In the genomic region with DNA sequence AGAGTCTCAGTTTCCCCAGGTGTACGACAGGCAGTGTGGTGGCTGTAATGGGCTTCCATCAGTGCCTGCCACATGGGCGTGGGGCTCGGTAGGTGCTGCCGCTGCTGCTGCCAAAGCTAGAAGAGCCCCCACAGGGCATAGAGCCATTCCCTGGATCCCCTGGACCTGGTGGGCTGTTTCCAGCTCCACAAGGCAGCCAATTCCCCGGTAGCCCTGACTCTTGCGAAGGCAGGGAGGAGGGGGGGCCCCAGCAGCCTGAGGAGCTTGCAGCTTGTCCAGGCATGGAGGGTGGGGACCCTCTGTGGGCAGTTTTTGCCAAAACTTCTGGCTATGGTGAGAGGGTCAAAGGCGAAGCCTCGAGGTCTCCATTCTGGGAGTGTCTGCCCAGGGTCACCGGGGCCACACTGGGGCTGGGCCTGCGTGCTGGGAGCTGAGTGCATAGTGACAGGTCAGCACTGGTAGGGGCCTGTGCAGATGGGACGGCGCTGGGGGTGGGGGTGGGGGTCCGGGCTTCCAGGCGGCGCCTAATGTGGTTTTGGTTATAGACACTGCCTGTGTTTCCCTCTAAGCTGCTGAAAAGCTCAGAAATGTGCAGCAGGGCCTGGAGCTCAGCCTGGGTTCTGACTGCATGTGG, we compare ENCODE assay signal across 8 cellular contexts. TPM values are rescaled to one million over a fixed set of nuclear protein-coding genes. Genes with fewer than 3 reads are reported as not detected.
DNase-seq lines count a peak whose midpoint lies in the region; ATAC-seq, FAIRE-seq and TF ChIP-seq lines count a peak whose summit lies in the region.
"Not testable (repeated sequence)": the region's sequence is repeated elsewhere in the genome, so short reads cannot be mapped to it uniquely, and the experiment has no call there.

No MANE protein-coding gene starts in this region.

- not testable (repeated sequence) for H3K4me3 ChIP-seq in DND-41 (ENCODE audit: low read depth in 1 of 2, low read length in 2 of 2); OCI-LY7 (ENCODE audit: low read depth, low read length, poor library complexity, severe bottlenecking); astrocyte (ENCODE audit: insufficient read depth, low read depth, low read length); thoracic aorta
- peak overlapping the region in 1 of 3 experiments; percentile 34; a peak in 1 of 6 replicates for H3K4me3 ChIP-seq in HepG2 (replicated peaks in 1 of 3; ENCODE audit: insufficient read depth in 1 of 3, low read depth in 2 of 3, low read length in 3 of 3)

- not testable (repeated sequence) for TF ChIP-seq POLR2A in HepG2 (IDR thresholded peaks at IDR 0.05; ENCODE audit: insufficient read depth in 1 of 2, low read depth in 2 of 2, low read length in 2 of 2)

- TF ChIP-seq CTCF in DND-41 (IDR thresholded peaks at IDR 0.05; ENCODE audit: borderline replicate concordance, extremely low read depth, low read length, poor library complexity, severe bottlenecking); OCI-LY7 (conservative IDR thresholded peaks at IDR 0.05; ENCODE audit: low read length); astrocyte (IDR thresholded peaks at IDR 0.05; ENCODE audit: insufficient read depth, low read depth, low read length); HepG2 (CRISPR knock-in tag; IDR thresholded peaks at IDR 0.05); thoracic aorta (IDR thresholded peaks at IDR 0.05): not testable (repeated sequence)

- not testable (repeated sequence) for H3K4me1 ChIP-seq in DND-41 (ENCODE audit: insufficient read depth, low read length)
- H3K4me1 ChIP-seq in OCI-LY7 (ENCODE audit: insufficient read depth, low read length, poor library complexity, severe bottlenecking) (peaks cover 32% of the 10 kb centered on the region), astrocyte (ENCODE audit: insufficient read depth, low read length) (peaks cover 11% of the 10 kb centered on the region), HepG2 (ENCODE audit: insufficient read depth, low read length) (peaks cover 11% of the 10 kb centered on the region), thoracic aorta (ENCODE audit: control insufficient read depth in 1 of 2, low read depth in 2 of 2) (peaks cover 17 to 36% of the 10 kb centered on the region in 2 donors)

- ATAC-seq in DND-41 (ENCODE audit: insufficient read depth, low read depth) = peak; percentile 59
- peak; percentile 56 for ATAC-seq in HepG2
- not testable (repeated sequence) for ATAC-seq in natural killer cell treated with Interleukin-12 subunit alpha and Interleukin-12 subunit beta and Interleukin-15 and Interleukin-18, amount 100 ng/mL, for 72 hours; thoracic aorta (ENCODE audit: insufficient number of reproducible peaks, low FRiP score, low read depth)

- not testable (repeated sequence) for H3K4me3 Mint-ChIP-seq in activated T-helper 1 cell treated with anti-CD3 and anti-CD28 coated beads, Interleukin-12 subunit alpha, Interleukin-12 subunit beta, Interleukin-2, Interleukin-4 antibody, amounts not matched to agents 30 ng/mL and 10 ng/mL and 1 ng/mL, durations not matched to agents 14 hours and 24 hours and 36 hours; astrocyte (ENCODE audit: unreplicated experiment); dendritic cell treated with granulocyte-macrophage colony-stimulating factor and Interleukin-4, amounts not matched to agents 40 ng/mL and 50 ng/mL, for 4 days
- peak overlapping the region; percentile 53 for H3K4me3 Mint-ChIP-seq in natural killer cell treated with Interleukin-12 subunit alpha and Interleukin-12 subunit beta and Interleukin-15 and Interleukin-18, amount 100 ng/mL, for 72 hours

- TF ChIP-seq RAD21 in HepG2 (CRISPR knock-in tag; IDR thresholded peaks at IDR 0.05) = not testable (repeated sequence)

- H3K9me2 ChIP-seq in OCI-LY7 (ENCODE audit: insufficient read depth, low read length) = not testable (repeated sequence)

- in situ Hi-C loops in HepG2 (cut with HindIII; ENCODE audit: extremely low pct_ligation_motif_present, low pct_unique_long_range_greater_than_20kb) = not testable (repeated sequence)

- not testable (repeated sequence) for H3K4me2 ChIP-seq in DND-41 (ENCODE audit: insufficient read depth, low read length); astrocyte (ENCODE audit: low read length)
- H3K4me2 ChIP-seq in OCI-LY7 (ENCODE audit: low read length) (peak overlapping the region; percentile 2; the same call in 1 of the 2 replicates), HepG2 (ENCODE audit: low read depth, low read length) (peak overlapping the region; percentile 23; the same call in 1 of the 2 replicates)

- not testable (repeated sequence) for BruUV-seq in OCI-LY7 (replicated peaks; lab: Mats Ljungman, UMichigan); HepG2 (replicated peaks; lab: Mats Ljungman, UMichigan)

- WGBS in HepG2 (ENCODE audit: low lambda C conversion rate) = 37% methylated on average over 6 of the region's 15 CpGs

- H3K27ac Mint-ChIP-seq in activated T-helper 1 cell treated with anti-CD3 and anti-CD28 coated beads, Interleukin-12 subunit alpha, Interleukin-12 subunit beta, Interleukin-2, Interleukin-4 antibody, amounts not matched to agents 30 ng/mL and 10 ng/mL and 1 ng/mL, durations not matched to agents 14 hours and 24 hours and 36 hours = peak overlapping the region; percentile 67
- H3K27ac Mint-ChIP-seq in astrocyte (ENCODE audit: unreplicated experiment) = peak overlapping the region; percentile 77
- peak overlapping the region; percentile 64 for H3K27ac Mint-ChIP-seq in dendritic cell treated with granulocyte-macrophage colony-stimulating factor and Interleukin-4, amounts not matched to agents 40 ng/mL and 50 ng/mL, for 4 days
- not testable (repeated sequence) for H3K27ac Mint-ChIP-seq in natural killer cell treated with Interleukin-12 subunit alpha and Interleukin-12 subunit beta and Interleukin-15 and Interleukin-18, amount 100 ng/mL, for 72 hours

- not testable (repeated sequence) for H4K20me1 ChIP-seq in DND-41 (ENCODE audit: insufficient read depth, low read length); OCI-LY7 (ENCODE audit: insufficient read depth, low read length); astrocyte (ENCODE audit: insufficient read depth, low read length); HepG2 (ENCODE audit: insufficient read depth, low read length)

- not testable (repeated sequence) for H3K79me2 ChIP-seq in DND-41 (ENCODE audit: insufficient read depth, low read length); OCI-LY7 (ENCODE audit: insufficient read depth, low read depth, low read length); astrocyte (ENCODE audit: insufficient read depth, low read length); HepG2 (ENCODE audit: insufficient read depth, low read length)

- H3K36me3 Mint-ChIP-seq in activated T-helper 1 cell treated with anti-CD3 and anti-CD28 coated beads, Interleukin-12 subunit alpha, Interleukin-12 subunit beta, Interleukin-2, Interleukin-4 antibody, amounts not matched to agents 30 ng/mL and 10 ng/mL and 1 ng/mL, durations not matched to agents 14 hours and 24 hours and 36 hours (ENCODE audit: low read depth); astrocyte (ENCODE audit: low read depth, unreplicated experiment); dendritic cell treated with granulocyte-macrophage colony-stimulating factor and Interleukin-4, amounts not matched to agents 40 ng/mL and 50 ng/mL, for 4 days (ENCODE audit: low read depth); natural killer cell treated with Interleukin-12 subunit alpha and Interleukin-12 subunit beta and Interleukin-15 and Interleukin-18, amount 100 ng/mL, for 72 hours: not testable (repeated sequence)

- not testable (repeated sequence) for H3K36me3 ChIP-seq in DND-41 (ENCODE audit: insufficient read depth, low read length); OCI-LY7 (ENCODE audit: insufficient read depth, low read length); astrocyte (ENCODE audit: insufficient read depth, low read length); HepG2 (replicated peaks in 1 of 2; ENCODE audit: control insufficient read depth in 1 of 2, insufficient read depth in 2 of 2, low read length in 2 of 2); thoracic aorta

- not testable (repeated sequence) for H3K27me3 Mint-ChIP-seq in activated T-helper 1 cell treated with anti-CD3 and anti-CD28 coated beads, Interleukin-12 subunit alpha, Interleukin-12 subunit beta, Interleukin-2, Interleukin-4 antibody, amounts not matched to agents 30 ng/mL and 10 ng/mL and 1 ng/mL, durations not matched to agents 14 hours and 24 hours and 36 hours (ENCODE audit: insufficient read depth); astrocyte (ENCODE audit: low read depth, unreplicated experiment); dendritic cell treated with granulocyte-macrophage colony-stimulating factor and Interleukin-4, amounts not matched to agents 40 ng/mL and 50 ng/mL, for 4 days; natural killer cell treated with Interleukin-12 subunit alpha and Interleukin-12 subunit beta and Interleukin-15 and Interleukin-18, amount 100 ng/mL, for 72 hours

- not testable (repeated sequence) for FAIRE-seq in astrocyte (lab: Jason Lieb, UNC); HepG2 (lab: Jason Lieb, UNC)

- not testable (repeated sequence) for H3K9me3 ChIP-seq in DND-41 (ENCODE audit: insufficient read depth, low read length, severe bottlenecking); OCI-LY7 (ENCODE audit: low read length); astrocyte (ENCODE audit: insufficient read depth, low read depth, low read length); HepG2 (ENCODE audit: low read length); thoracic aorta

- H3K27ac ChIP-seq in DND-41 (ENCODE audit: low read length); OCI-LY7 (ENCODE audit: low read depth, low read length, poor library complexity, severe bottlenecking); astrocyte (ENCODE audit: low read depth, low read length); HepG2 (ENCODE audit: extremely low read length, insufficient read depth, low read length): not testable (repeated sequence)
- peak overlapping the region; percentile 82 to 92 for H3K27ac ChIP-seq in thoracic aorta

- peaks cover 29% of the 10 kb centered on the region for H3K4me1 Mint-ChIP-seq in activated T-helper 1 cell treated with anti-CD3 and anti-CD28 coated beads, Interleukin-12 subunit alpha, Interleukin-12 subunit beta, Interleukin-2, Interleukin-4 antibody, amounts not matched to agents 30 ng/mL and 10 ng/mL and 1 ng/mL, durations not matched to agents 14 hours and 24 hours and 36 hours (ENCODE audit: low read depth)
- peaks cover 20% of the 10 kb centered on the region for H3K4me1 Mint-ChIP-seq in astrocyte (ENCODE audit: low read depth, unreplicated experiment)
- peaks cover 72% of the 10 kb centered on the region for H3K4me1 Mint-ChIP-seq in dendritic cell treated with granulocyte-macrophage colony-stimulating factor and Interleukin-4, amounts not matched to agents 40 ng/mL and 50 ng/mL, for 4 days (ENCODE audit: low read depth)
- peaks cover 20 to 31% of the 10 kb centered on the region in 2 donors for H3K4me1 Mint-ChIP-seq in natural killer cell treated with Interleukin-12 subunit alpha and Interleukin-12 subunit beta and Interleukin-15 and Interleukin-18, amount 100 ng/mL, for 72 hours (ENCODE audit: low read depth in 2 of 2)

- not testable (repeated sequence) for H3K27me3 ChIP-seq in DND-41 (ENCODE audit: insufficient read depth, low read length, poor library complexity); astrocyte (ENCODE audit: insufficient read depth, low read length); thoracic aorta (replicated peaks; ENCODE audit: insufficient read depth)
- H3K27me3 ChIP-seq in HepG2 (ENCODE audit: control insufficient read depth in 1 of 2, insufficient read depth in 2 of 2, low read length in 2 of 2) = peaks cover 9 to 25% of the 10 kb centered on the region in 2 experiments; a peak in 4 of 5 replicates

- not testable (repeated sequence) for DNase-seq in DND-41; OCI-LY7 (ENCODE audit: low spot score); activated T-helper 1 cell treated with anti-CD3 and anti-CD28 coated beads, Interleukin-12 subunit alpha, Interleukin-12 subunit beta, Interleukin-2, Interleukin-4 antibody, amounts not matched to agents 30 ng/mL and 10 ng/mL and 1 ng/mL, durations not matched to agents 14 hours and 24 hours and 36 hours (ENCODE audit: low spot score); astrocyte (ENCODE audit: low read depth); HepG2 (ENCODE audit: low spot score); natural killer cell treated with Interleukin-12 subunit alpha and Interleukin-12 subunit beta and Interleukin-15 and Interleukin-18, amount 100 ng/mL, for 72 hours (ENCODE audit: low spot score); thoracic aorta (ENCODE audit: low spot score)

- intact Hi-C loops in OCI-LY7 (cut with micrococcal nuclease; ENCODE audit: unreplicated experiment); activated T-helper 1 cell treated with anti-CD3 and anti-CD28 coated beads, Interleukin-12 subunit alpha, Interleukin-12 subunit beta, Interleukin-2, Interleukin-4 antibody, amounts not matched to agents 30 ng/mL and 10 ng/mL and 1 ng/mL, durations not matched to agents 14 hours and 24 hours and 36 hours (cut with micrococcal nuclease); dendritic cell treated with granulocyte-macrophage colony-stimulating factor and Interleukin-4, amounts not matched to agents 40 ng/mL and 50 ng/mL, for 4 days (cut with micrococcal nuclease); HepG2 (cut with micrococcal nuclease; ENCODE audit: unreplicated experiment): not testable (repeated sequence)

- not testable (repeated sequence) for H3K9ac ChIP-seq in DND-41 (ENCODE audit: low read depth, low read length); astrocyte (ENCODE audit: low read length); HepG2 (ENCODE audit: insufficient read depth, low read depth, low read length)

- CTCF ChIA-PET in OCI-LY7 (lab: Charles Lee; ENCODE audit: unreplicated experiment); HepG2 (lab: Yijun Ruan, JAX; ENCODE audit: low intra/inter-chr PET ratio, low total read pairs): not testable (repeated sequence)

- not testable (repeated sequence) for H2AFZ ChIP-seq in DND-41 (ENCODE audit: low read depth, low read length); astrocyte (ENCODE audit: low read depth, low read length); HepG2 (ENCODE audit: low read length)
- peak overlapping the region; percentile 35; the same call in 1 of the 2 replicates for H2AFZ ChIP-seq in OCI-LY7 (ENCODE audit: low read length)

- H3K9me3 Mint-ChIP-seq in activated T-helper 1 cell treated with anti-CD3 and anti-CD28 coated beads, Interleukin-12 subunit alpha, Interleukin-12 subunit beta, Interleukin-2, Interleukin-4 antibody, amounts not matched to agents 30 ng/mL and 10 ng/mL and 1 ng/mL, durations not matched to agents 14 hours and 24 hours and 36 hours; astrocyte (ENCODE audit: unreplicated experiment); dendritic cell treated with granulocyte-macrophage colony-stimulating factor and Interleukin-4, amounts not matched to agents 40 ng/mL and 50 ng/mL, for 4 days; natural killer cell treated with Interleukin-12 subunit alpha and Interleukin-12 subunit beta and Interleukin-15 and Interleukin-18, amount 100 ng/mL, for 72 hours: not testable (repeated sequence)

- POLR2A ChIA-PET in OCI-LY7 (lab: Charles Lee); HepG2 (lab: Yijun Ruan, JAX): not testable (repeated sequence)

- not testable (repeated sequence) for TF ChIP-seq EP300 in HepG2 (IDR thresholded peaks at IDR 0.05; ENCODE audit: low read depth in 2 of 2, low read length in 2 of 2); HepG2 (CRISPR knock-in tag; IDR thresholded peaks at IDR 0.05; ENCODE audit: borderline replicate concordance)

RNA-seq across cellular contexts. Expression of gene METTL9, which starts 56.8 kb away (rescaled TPM):
- total RNA-seq in OCI-LY7 (2014; rRNA removed; shearing (Covaris generic)) = 113 and 121 TPM in 2 replicates
- total RNA-seq in OCI-LY7 (2022) (120 and 126 TPM in 2 replicates), astrocyte (86.6 and 88.1 TPM in 2 replicates), HepG2 (2016; rRNA removed; fragmentation: Illumina TruSeq; extraction: Trizol) (175 and 204 TPM in 2 replicates), thoracic aorta (100 to 1,000 TPM in 1 of 2 donors, 10 to 100 TPM in 1; 98.6 to 100 TPM)
- total RNA-seq in activated T-helper 1 cell treated with anti-CD3 and anti-CD28 coated beads, Interleukin-12 subunit alpha, Interleukin-12 subunit beta, Interleukin-2, Interleukin-4 antibody, amounts not matched to agents 30 ng/mL and 10 ng/mL and 1 ng/mL, durations not matched to agents 14 hours and 24 hours and 36 hours = 58.8 and 64.9 TPM in 2 replicates
- total RNA-seq in HepG2 (2016; cell fraction: cytosol; rRNA removed; fragmentation: Illumina TruSeq; extraction: Trizol; ENCODE audit: low read depth) = 260 and 296 TPM in 2 replicates
- 189 and 192 TPM in 2 replicates for total RNA-seq in HepG2 (2016; cell fraction: insoluble cytoplasmic fraction; rRNA removed; fragmentation: Illumina TruSeq; extraction: Trizol)
- total RNA-seq in HepG2 (2016; cell fraction: membrane; rRNA removed; fragmentation: Illumina TruSeq; extraction: Trizol) = 531 and 570 TPM in 2 replicates
- 102 and 120 TPM in 2 replicates for total RNA-seq in HepG2 (2016; cell fraction: nucleus; rRNA removed; fragmentation: Illumina TruSeq; extraction: Trizol)
- polyA plus RNA-seq in HepG2 (2011; rRNA removed) = 96.9 and 123 TPM in 2 replicates
- polyA plus RNA-seq in HepG2 (2011; cell fraction: cytosol; rRNA removed) = 57.9 and 89.7 TPM in 2 replicates
- polyA plus RNA-seq in HepG2 (2011; cell fraction: nucleus; rRNA removed) = 22.0 and 27.5 TPM in 2 replicates
- polyA plus RNA-seq in HepG2 (2012) = 128 and 134 TPM in 2 replicates
- polyA plus RNA-seq in HepG2 (2016; cell fraction: cytosol; fragmentation: Illumina TruSeq; extraction: Trizol; ENCODE audit: low read depth) = 385 and 459 TPM in 2 replicates
- polyA plus RNA-seq in HepG2 (2016; cell fraction: insoluble cytoplasmic fraction; fragmentation: Illumina TruSeq; extraction: Trizol; ENCODE audit: low read depth) = 218 and 221 TPM in 2 replicates
- polyA plus RNA-seq in HepG2 (2016; cell fraction: membrane; fragmentation: Illumina TruSeq; extraction: Trizol; ENCODE audit: low read depth) = 534 and 554 TPM in 2 replicates
- polyA plus RNA-seq in HepG2 (2016; cell fraction: nucleus; fragmentation: Illumina TruSeq; extraction: Trizol; ENCODE audit: insufficient read depth, low read depth) = 143 and 144 TPM in 2 replicates
- polyA minus RNA-seq in HepG2 (2011; rRNA and poly(A)+ RNA removed; ENCODE audit: low replicate concordance) = 23.0 and 41.2 TPM in 2 replicates
- 66.7 and 68.9 TPM in 2 replicates for polyA minus RNA-seq in HepG2 (2011; cell fraction: cytosol; rRNA and poly(A)+ RNA removed)
- polyA minus RNA-seq in HepG2 (2011; cell fraction: nucleus; rRNA and poly(A)+ RNA removed) = 50.9 and 56.4 TPM in 2 replicates
- 100 to 1,000 TPM; 104 to 114 TPM for total RNA-seq in natural killer cell treated with Interleukin-12 subunit alpha and Interleukin-12 subunit beta and Interleukin-15 and Interleukin-18, amount 100 ng/mL, for 72 hours
